In genomic region chr17:67245073-67245693, GRCh38 we compare ENCODE assay signal across 1 cellular context.
TF ChIP-seq lines count a peak whose summit lies in the region.

Gene HELZ (minus strand): TSS chr17:67245196. CDS start chr17:67218804, 26,392 bp downstream.

TF ChIP-seq in HepG2, 621 proteins besides CTCF, POLR2A, EP300 and RAD21 (continued from another document and continues in another):
- TF ChIP-seq, protein P1, sequence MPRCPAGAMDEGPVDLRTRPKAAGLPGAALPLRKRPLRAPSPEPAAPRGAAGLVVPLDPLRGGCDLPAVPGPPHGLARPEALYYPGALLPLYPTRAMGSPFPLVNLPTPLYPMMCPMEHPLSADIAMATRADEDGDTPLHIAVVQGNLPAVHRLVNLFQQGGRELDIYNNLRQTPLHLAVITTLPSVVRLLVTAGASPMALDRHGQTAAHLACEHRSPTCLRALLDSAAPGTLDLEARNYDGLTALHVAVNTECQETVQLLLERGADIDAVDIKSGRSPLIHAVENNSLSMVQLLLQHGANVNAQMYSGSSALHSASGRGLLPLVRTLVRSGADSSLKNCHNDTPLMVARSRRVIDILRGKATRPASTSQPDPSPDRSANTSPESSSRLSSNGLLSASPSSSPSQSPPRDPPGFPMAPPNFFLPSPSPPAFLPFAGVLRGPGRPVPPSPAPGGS (CRISPR knock-in tag; IDR thresholded peaks at IDR 0.05) = peak; percentile 32; the same call in 1 of the 2 replicates
- TF ChIP-seq EEA1 (CRISPR knock-in tag; IDR thresholded peaks at IDR 0.05; ENCODE audit: borderline replicate concordance) (no peak), CEBPG (CRISPR knock-in tag; IDR thresholded peaks at IDR 0.05) (no peak), ZNF530 (CRISPR knock-in tag; IDR thresholded peaks at IDR 0.05; ENCODE audit: low read depth) (no peak), NFRKB (IDR thresholded peaks at IDR 0.05) (no peak), ZC3H4 (CRISPR knock-in tag; IDR thresholded peaks at IDR 0.05; ENCODE audit: borderline replicate concordance) (no peak), BORCS8-MEF2B (CRISPR knock-in tag; IDR thresholded peaks at IDR 0.05) (no peak; the same call in 1 of the 2 replicates), CC2D1A (CRISPR knock-in tag; IDR thresholded peaks at IDR 0.05) (no peak), ZMYM4 (CRISPR knock-in tag; IDR thresholded peaks at IDR 0.05) (no peak), GATAD2A (CRISPR knock-in tag; IDR thresholded peaks at IDR 0.05) (0 out of 2 replicates have a peak, but pooled peaks have one; percentile 7), YEATS2 (CRISPR knock-in tag; IDR thresholded peaks at IDR 0.05; ENCODE audit: borderline replicate concordance) (peak; percentile 44; the same call in 1 of the 2 replicates), MIER2 (CRISPR knock-in tag; IDR thresholded peaks at IDR 0.05) (no peak), ZNF749 (CRISPR knock-in tag; IDR thresholded peaks at IDR 0.05; ENCODE audit: borderline replicate concordance) (no peak), FOSL1 (CRISPR knock-in tag; IDR thresholded peaks at IDR 0.05; ENCODE audit: borderline replicate concordance) (0 out of 2 replicates have a peak, but pooled peaks have one; percentile 7), KLF16 (CRISPR knock-in tag; IDR thresholded peaks at IDR 0.05) (no peak; a peak in 1 of 4 replicates), ZBTB42 (CRISPR knock-in tag; IDR thresholded peaks at IDR 0.05) (peak; percentile 34), CHCHD3 (CRISPR knock-in tag; IDR thresholded peaks at IDR 0.05) (no peak; the same call in 1 of the 2 replicates), SMAD3 (CRISPR knock-in tag; IDR thresholded peaks at IDR 0.05) (no peak), ZNF354B (CRISPR knock-in tag; IDR thresholded peaks at IDR 0.05) (0 out of 2 replicates have a peak, but pooled peaks have one; percentile 72), ZFYVE20 (CRISPR knock-in tag; IDR thresholded peaks at IDR 0.05; ENCODE audit: borderline replicate concordance, low read depth) (no peak), MAFF (IDR thresholded peaks at IDR 0.05; ENCODE audit: low read depth, low read length) (no peak), ZNF747 (CRISPR knock-in tag; IDR thresholded peaks at IDR 0.05; ENCODE audit: borderline replicate concordance) (peak; percentile 45; the same call in 1 of the 2 replicates), ZNF362 (CRISPR knock-in tag; IDR thresholded peaks at IDR 0.05; ENCODE audit: borderline replicate concordance) (no peak), JUND (CRISPR knock-in tag; IDR thresholded peaks at IDR 0.05) (no peak), CENPT (CRISPR knock-in tag; IDR thresholded peaks at IDR 0.05; ENCODE audit: low read depth) (no peak), ZNF570 (CRISPR knock-in tag; IDR thresholded peaks at IDR 0.05; ENCODE audit: borderline replicate concordance) (no peak), ZNF629 (CRISPR knock-in tag; conservative IDR thresholded peaks at IDR 0.05) (peak; percentile 6; the same call in 1 of the 2 replicates), PRPF4 (IDR thresholded peaks at IDR 0.05; ENCODE audit: low read depth, low read length, poor library complexity, severe bottlenecking) (peak; percentile 34), IKZF4 (CRISPR knock-in tag; IDR thresholded peaks at IDR 0.05; ENCODE audit: borderline replicate concordance, low read depth, not compliant biosample characterization) (no peak), ZNF607 (CRISPR knock-in tag; IDR thresholded peaks at IDR 0.05; ENCODE audit: borderline replicate concordance) (peak; percentile 73; the same call in 1 of the 2 replicates), AFF4 (CRISPR knock-in tag; IDR thresholded peaks at IDR 0.05) (0 out of 2 replicates have a peak, but pooled peaks have one; percentile 27), ZBTB20 (CRISPR knock-in tag; IDR thresholded peaks at IDR 0.05; ENCODE audit: borderline replicate concordance, low read depth) (peak; percentile 24; the same call in 1 of the 2 replicates), PREB (CRISPR knock-in tag; IDR thresholded peaks at IDR 0.05) (no peak), ISX (CRISPR knock-in tag; conservative IDR thresholded peaks at IDR 0.05) (no peak), LBX2 (CRISPR knock-in tag; IDR thresholded peaks at IDR 0.05; ENCODE audit: borderline replicate concordance) (peak; percentile 79; the same call in 1 of the 2 replicates), HMG20B (CRISPR knock-in tag; conservative IDR thresholded peaks at IDR 0.05) (no peak)
- TF ChIP-seq, protein P2, sequence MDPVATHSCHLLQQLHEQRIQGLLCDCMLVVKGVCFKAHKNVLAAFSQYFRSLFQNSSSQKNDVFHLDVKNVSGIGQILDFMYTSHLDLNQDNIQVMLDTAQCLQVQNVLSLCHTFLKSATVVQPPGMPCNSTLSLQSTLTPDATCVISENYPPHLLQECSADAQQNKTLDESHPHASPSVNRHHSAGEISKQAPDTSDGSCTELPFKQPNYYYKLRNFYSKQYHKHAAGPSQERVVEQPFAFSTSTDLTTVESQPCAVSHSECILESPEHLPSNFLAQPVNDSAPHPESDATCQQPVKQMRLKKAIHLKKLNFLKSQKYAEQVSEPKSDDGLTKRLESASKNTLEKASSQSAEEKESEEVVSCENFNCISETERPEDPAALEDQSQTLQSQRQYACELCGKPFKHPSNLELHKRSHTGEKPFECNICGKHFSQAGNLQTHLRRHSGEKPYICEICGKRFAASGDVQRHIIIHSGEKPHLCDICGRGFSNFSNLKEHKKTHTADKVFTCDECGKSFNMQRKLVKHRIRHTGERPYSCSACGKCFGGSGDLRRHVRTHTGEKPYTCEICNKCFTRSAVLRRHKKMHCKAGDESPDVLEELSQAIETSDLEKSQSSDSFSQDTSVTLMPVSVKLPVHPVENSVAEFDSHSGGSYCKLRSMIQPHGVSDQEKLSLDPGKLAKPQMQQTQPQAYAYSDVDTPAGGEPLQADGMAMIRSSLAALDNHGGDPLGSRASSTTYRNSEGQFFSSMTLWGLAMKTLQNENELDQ (CRISPR knock-in tag; IDR thresholded peaks at IDR 0.05; ENCODE audit: borderline replicate concordance) = no peak
- TF ChIP-seq, protein P3, sequence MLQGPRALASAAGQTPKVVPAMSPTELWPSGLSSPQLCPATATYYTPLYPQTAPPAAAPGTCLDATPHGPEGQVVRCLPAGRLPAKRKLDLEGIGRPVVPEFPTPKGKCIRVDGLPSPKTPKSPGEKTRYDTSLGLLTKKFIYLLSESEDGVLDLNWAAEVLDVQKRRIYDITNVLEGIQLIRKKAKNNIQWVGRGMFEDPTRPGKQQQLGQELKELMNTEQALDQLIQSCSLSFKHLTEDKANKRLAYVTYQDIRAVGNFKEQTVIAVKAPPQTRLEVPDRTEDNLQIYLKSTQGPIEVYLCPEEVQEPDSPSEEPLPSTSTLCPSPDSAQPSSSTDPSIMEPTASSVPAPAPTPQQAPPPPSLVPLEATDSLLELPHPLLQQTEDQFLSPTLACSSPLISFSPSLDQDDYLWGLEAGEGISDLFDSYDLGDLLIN (CRISPR knock-in tag; IDR thresholded peaks at IDR 0.05; ENCODE audit: borderline replicate concordance) = no peak
- TF ChIP-seq, protein P4, sequence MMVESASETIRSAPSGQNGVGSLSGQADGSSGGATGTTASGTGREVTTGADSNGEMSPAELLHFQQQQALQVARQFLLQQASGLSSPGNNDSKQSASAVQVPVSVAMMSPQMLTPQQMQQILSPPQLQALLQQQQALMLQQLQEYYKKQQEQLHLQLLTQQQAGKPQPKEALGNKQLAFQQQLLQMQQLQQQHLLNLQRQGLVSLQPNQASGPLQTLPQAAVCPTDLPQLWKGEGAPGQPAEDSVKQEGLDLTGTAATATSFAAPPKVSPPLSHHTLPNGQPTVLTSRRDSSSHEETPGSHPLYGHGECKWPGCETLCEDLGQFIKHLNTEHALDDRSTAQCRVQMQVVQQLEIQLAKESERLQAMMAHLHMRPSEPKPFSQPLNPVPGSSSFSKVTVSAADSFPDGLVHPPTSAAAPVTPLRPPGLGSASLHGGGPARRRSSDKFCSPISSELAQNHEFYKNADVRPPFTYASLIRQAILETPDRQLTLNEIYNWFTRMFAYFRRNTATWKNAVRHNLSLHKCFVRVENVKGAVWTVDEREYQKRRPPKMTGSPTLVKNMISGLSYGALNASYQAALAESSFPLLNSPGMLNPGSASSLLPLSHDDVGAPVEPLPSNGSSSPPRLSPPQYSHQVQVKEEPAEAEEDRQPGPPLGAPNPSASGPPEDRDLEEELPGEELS (CRISPR knock-in tag; IDR thresholded peaks at IDR 0.05) = no peak; the same call in 1 of the 2 replicates
- TF ChIP-seq, protein P5, sequence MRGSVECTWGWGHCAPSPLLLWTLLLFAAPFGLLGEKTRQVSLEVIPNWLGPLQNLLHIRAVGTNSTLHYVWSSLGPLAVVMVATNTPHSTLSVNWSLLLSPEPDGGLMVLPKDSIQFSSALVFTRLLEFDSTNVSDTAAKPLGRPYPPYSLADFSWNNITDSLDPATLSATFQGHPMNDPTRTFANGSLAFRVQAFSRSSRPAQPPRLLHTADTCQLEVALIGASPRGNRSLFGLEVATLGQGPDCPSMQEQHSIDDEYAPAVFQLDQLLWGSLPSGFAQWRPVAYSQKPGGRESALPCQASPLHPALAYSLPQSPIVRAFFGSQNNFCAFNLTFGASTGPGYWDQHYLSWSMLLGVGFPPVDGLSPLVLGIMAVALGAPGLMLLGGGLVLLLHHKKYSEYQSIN (CRISPR knock-in tag; IDR thresholded peaks at IDR 0.05; ENCODE audit: borderline replicate concordance) = no peak
- TF ChIP-seq, protein P6, sequence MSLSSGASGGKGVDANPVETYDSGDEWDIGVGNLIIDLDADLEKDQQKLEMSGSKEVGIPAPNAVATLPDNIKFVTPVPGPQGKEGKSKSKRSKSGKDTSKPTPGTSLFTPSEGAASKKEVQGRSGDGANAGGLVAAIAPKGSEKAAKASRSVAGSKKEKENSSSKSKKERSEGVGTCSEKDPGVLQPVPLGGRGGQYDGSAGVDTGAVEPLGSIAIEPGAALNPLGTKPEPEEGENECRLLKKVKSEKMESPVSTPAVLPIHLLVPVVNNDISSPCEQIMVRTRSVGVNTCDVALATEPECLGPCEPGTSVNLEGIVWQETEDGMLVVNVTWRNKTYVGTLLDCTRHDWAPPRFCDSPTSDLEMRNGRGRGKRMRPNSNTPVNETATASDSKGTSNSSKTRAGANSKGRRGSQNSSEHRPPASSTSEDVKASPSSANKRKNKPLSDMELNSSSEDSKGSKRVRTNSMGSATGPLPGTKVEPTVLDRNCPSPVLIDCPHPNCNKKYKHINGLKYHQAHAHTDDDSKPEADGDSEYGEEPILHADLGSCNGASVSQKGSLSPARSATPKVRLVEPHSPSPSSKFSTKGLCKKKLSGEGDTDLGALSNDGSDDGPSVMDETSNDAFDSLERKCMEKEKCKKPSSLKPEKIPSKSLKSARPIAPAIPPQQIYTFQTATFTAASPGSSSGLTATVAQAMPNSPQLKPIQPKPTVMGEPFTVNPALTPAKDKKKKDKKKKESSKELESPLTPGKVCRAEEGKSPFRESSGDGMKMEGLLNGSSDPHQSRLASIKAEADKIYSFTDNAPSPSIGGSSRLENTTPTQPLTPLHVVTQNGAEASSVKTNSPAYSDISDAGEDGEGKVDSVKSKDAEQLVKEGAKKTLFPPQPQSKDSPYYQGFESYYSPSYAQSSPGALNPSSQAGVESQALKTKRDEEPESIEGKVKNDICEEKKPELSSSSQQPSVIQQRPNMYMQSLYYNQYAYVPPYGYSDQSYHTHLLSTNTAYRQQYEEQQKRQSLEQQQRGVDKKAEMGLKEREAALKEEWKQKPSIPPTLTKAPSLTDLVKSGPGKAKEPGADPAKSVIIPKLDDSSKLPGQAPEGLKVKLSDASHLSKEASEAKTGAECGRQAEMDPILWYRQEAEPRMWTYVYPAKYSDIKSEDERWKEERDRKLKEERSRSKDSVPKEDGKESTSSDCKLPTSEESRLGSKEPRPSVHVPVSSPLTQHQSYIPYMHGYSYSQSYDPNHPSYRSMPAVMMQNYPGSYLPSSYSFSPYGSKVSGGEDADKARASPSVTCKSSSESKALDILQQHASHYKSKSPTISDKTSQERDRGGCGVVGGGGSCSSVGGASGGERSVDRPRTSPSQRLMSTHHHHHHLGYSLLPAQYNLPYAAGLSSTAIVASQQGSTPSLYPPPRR (CRISPR knock-in tag; IDR thresholded peaks at IDR 0.05; ENCODE audit: borderline replicate concordance) = peak; percentile 67; the same call in 1 of the 2 replicates
